In genomic region chr7:63009771-63010170, GRCh38 we compare ENCODE assay signal across 26 cellular contexts.
"Had no signal": no experiment of that assay in that cellular context is flagged by ENCODE, and none has a peak within 500 bp of the region (broad histone marks: within the 10 kb centered on the region; RNA-seq: fewer than 3 reads in every experiment).

No MANE protein-coding gene starts in this region.

- DNase-seq: colonic mucosa; cortex of kidney; dermis blood vessel endothelial cell; dorsolateral prefrontal cortex; effector CD4-positive, alpha-beta T cell; effector CD8-positive, alpha-beta T cell; effector memory CD4-positive, alpha-beta T cell; effector memory CD8-positive, alpha-beta T cell; endodermal cell; erythroblast; esophagus squamous epithelium; foreskin fibroblast; foreskin keratinocyte; foreskin melanocyte; gastrocnemius medialis; glutamatergic neuron; head of caudate nucleus; heart left ventricle; heart right ventricle had no signal

- H3K4me1 Mint-ChIP-seq: endodermal cell had no signal

- H3K4me3 Mint-ChIP-seq: dendritic cell treated with granulocyte-macrophage colony-stimulating factor and Interleukin-4, amounts not matched to agents 40 ng/mL and 50 ng/mL, for 4 days; effector memory CD8-positive, alpha-beta T cell; endodermal cell had no signal

- H3K36me3 ChIP-seq: colonic mucosa, esophagus muscularis mucosa, esophagus squamous epithelium, gastrocnemius medialis, gastroesophageal sphincter, heart left ventricle, heart right ventricle had no signal

- H3K9me3 ChIP-seq: colonic mucosa, gastrocnemius medialis had no signal

- H3K4me3 ChIP-seq: colonic mucosa, coronary artery, dorsolateral prefrontal cortex, esophagus muscularis mucosa, esophagus squamous epithelium, gastrocnemius medialis, gastroesophageal sphincter, heart left ventricle, heart right ventricle had no signal

- FAIRE-seq: endometrium, endothelial cell of umbilical vein had no signal

- ATAC-seq: effector memory CD8-positive, alpha-beta T cell; esophagus mucosa; foreskin keratinocyte; gastrocnemius medialis; gastroesophageal sphincter; heart left ventricle; heart right ventricle had no signal

- H3K4me1 ChIP-seq: colonic mucosa, esophagus muscularis mucosa, esophagus squamous epithelium, foreskin keratinocyte, gastrocnemius medialis, gastroesophageal sphincter, heart left ventricle, heart right ventricle had no signal

- H3K27ac Mint-ChIP-seq: dendritic cell treated with granulocyte-macrophage colony-stimulating factor and Interleukin-4, amounts not matched to agents 40 ng/mL and 50 ng/mL, for 4 days; effector memory CD8-positive, alpha-beta T cell; endodermal cell had no signal

- H3K27me3 Mint-ChIP-seq: dendritic cell treated with granulocyte-macrophage colony-stimulating factor and Interleukin-4, amounts not matched to agents 40 ng/mL and 50 ng/mL, for 4 days; effector memory CD8-positive, alpha-beta T cell had no signal
